12 cellular contexts compared by ENCODE assay signal in the genomic region with DNA sequence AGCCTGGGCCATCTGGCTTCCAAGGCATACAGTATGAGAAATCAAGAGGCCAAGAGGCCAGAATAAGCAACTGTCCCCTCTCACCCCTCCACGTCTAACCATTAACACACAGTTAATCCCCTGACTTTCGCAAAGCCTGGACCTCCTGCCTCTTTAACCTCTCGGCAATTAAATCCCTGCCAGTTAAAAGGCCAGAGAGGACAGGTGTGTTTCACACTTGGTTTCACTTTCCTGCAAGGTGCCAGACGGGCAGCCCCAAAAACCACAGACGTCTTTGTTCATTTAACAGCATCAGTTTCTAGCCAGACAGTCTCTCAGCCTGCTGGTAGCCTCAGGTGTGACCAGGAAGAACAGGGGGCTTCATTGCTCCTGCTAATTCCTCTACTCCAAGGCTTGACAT.
DNase-seq lines count a peak whose midpoint lies in the region; ATAC-seq and TF ChIP-seq lines count a peak whose summit lies in the region.
"Had no signal": no experiment of that assay in that cellular context is flagged by ENCODE, and none has a peak within 500 bp of the region (broad histone marks: within the 10 kb centered on the region; RNA-seq: fewer than 3 reads in every experiment).

No MANE protein-coding gene starts in this region.

- ATAC-seq in GM18508 (IDR thresholded peaks at IDR 0.05; ENCODE audit: insufficient read depth, unreplicated experiment) (peak; percentile 85), GM21529 (IDR thresholded peaks at IDR 0.05; ENCODE audit: unreplicated experiment) (peak; percentile 72)
- ATAC-seq: esophagus mucosa had no signal

- no peak overlapping the region for H3K4me3 ChIP-seq in Jurkat, Clone E6-1 (ENCODE audit: low read length)

- DNase-seq in Jurkat, Clone E6-1 (ENCODE audit: low read depth, low spot score) = peak; percentile 15
- peak; percentile 18 for DNase-seq in SW480 (ENCODE audit: low spot score)
- no peak for DNase-seq in activated T-cell treated with anti-CD3 and anti-CD28 coated beads, Interleukin-2, amount 50 U/mL, for 48 hours
- no peak for DNase-seq in mesothelial cell of epicardium (ENCODE audit: low spot score in 2 of 2, unreplicated experiment in 2 of 2)
- no peak for DNase-seq in stimulated activated CD8-positive, alpha-beta memory T cell treated with anti-CD3 and anti-CD28 coated beads, Interleukin-4, amount 100 ng/mL, for 48 hours
- DNase-seq in effector CD8-positive, alpha-beta T cell (lab: John Stamatoyannopoulos, UW) = no peak
- DNase-seq: activated B cell treated with CpG ODN at 0.5 μM for 24 hours, amygdala had no signal

- no peaks in the 10 kb centered on the region for H3K27me3 Mint-ChIP-seq in mesothelial cell of epicardium (ENCODE audit: low read depth)

- no peak overlapping the region for H3K4me3 Mint-ChIP-seq in mesothelial cell of epicardium
- H3K4me3 Mint-ChIP-seq: activated B cell treated with CpG ODN at 0.5 μM for 24 hours, CD14-positive monocyte had no signal

- H3K27ac Mint-ChIP-seq in mesothelial cell of epicardium = no peak overlapping the region
- H3K27ac Mint-ChIP-seq: activated B cell treated with CpG ODN at 0.5 μM for 24 hours, CD14-positive monocyte had no signal

- H3K9me3 Mint-ChIP-seq in mesothelial cell of epicardium = no peaks in the 10 kb centered on the region
- H3K9me3 Mint-ChIP-seq: activated B cell treated with CpG ODN at 0.5 μM for 24 hours, CD14-positive monocyte had no signal

- H3K4me1 Mint-ChIP-seq in mesothelial cell of epicardium = peaks cover 3% of the 10 kb centered on the region
- H3K4me1 Mint-ChIP-seq: activated B cell treated with CpG ODN at 0.5 μM for 24 hours, CD14-positive monocyte had no signal

- no peaks in the 10 kb centered on the region for H3K36me3 Mint-ChIP-seq in mesothelial cell of epicardium
- H3K36me3 Mint-ChIP-seq: CD14-positive monocyte had no signal

- TF ChIP-seq CTCF in mesothelial cell of epicardium (IDR thresholded peaks at IDR 0.05; ENCODE audit: unreplicated experiment) = no peak

Comparison
In these comparisons a context has a peak if more than half of its experiments do, and no peak if none do; other contexts are left out.
1. DNase-seq: peak in Jurkat, Clone E6-1 (single experiment) and SW480 (single experiment); none in activated T-cell treated with anti-CD3 and anti-CD28 coated beads, Interleukin-2, amount 50 U/mL, for 48 hours (0 of 2), mesothelial cell of epicardium (0 of 2), stimulated activated CD8-positive, alpha-beta memory T cell treated with anti-CD3 and anti-CD28 coated beads, Interleukin-4, amount 100 ng/mL, for 48 hours (single experiment) and effector CD8-positive, alpha-beta T cell (single experiment).